In the genomic region with DNA sequence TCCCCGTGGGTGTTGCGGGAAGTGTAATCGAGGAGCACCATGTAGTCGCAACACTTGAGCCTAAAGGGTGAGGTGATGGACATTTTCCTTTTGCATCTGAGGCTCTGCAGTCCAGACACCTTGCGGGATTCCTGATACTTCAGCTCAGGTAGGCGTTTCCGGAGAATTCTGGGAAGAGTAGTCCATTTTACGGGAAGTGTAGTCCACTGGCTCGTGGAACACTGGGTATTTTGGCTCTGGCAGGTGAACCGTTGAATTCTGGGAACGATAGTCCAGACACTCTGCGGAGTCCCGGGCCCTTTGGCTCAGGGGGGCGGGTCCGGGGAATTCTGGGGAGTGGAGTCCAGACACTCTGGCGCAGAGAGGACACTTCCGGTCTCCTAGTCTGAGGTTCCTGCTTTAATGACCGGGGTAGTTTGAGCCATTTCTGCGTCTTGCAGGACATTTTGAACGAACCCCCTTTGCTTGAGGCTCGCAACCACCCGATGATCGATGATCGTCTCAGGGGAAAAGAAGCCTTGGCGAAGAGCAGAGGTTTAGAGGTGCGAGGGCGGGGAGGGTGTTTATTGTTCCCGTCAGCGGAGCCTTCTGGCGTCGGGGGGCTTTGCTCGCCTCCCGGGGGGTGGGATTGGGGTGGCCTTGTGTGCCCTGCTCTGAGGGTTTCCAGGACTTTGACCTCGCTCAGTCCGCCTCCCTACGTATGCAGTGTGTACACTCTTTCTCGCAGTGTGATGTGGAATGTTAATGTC, we compare ENCODE assay signal across 8 cellular contexts. TPM values are rescaled to one million over a fixed set of nuclear protein-coding genes. Genes with fewer than 3 reads are reported as not detected.
DNase-seq lines count a peak whose midpoint lies in the region; ATAC-seq and TF ChIP-seq lines count a peak whose summit lies in the region.

A gene (plus strand): TSS at position 383 of the 749 bp plus-strand sequence. CDS start 3,141 bp downstream, outside the sequence.

- H3K79me1 ChIP-seq in IMR-90 (ENCODE audit: low read depth in 1 of 2, low read length in 2 of 2) = peaks cover 5 to 16% of the 10 kb centered on the region in 2 experiments; a peak in 3 of 4 replicates

- peak within 1 kb of the TSS; percentile 73 for H3K27ac Mint-ChIP-seq in activated naive CD4-positive, alpha-beta T cell treated with anti-CD3 and anti-CD28 coated beads for 36 hours
- H3K27ac Mint-ChIP-seq in naive thymus-derived CD8-positive, alpha-beta T cell = peak within 1 kb of the TSS; percentile 67 to 94 (median 86)

- H3K18ac ChIP-seq in IMR-90 (ENCODE audit: low read depth, low read length) = peak within 1 kb of the TSS; percentile 62; the same call in 1 of the 2 replicates

- H2AK5ac ChIP-seq in IMR-90 (ENCODE audit: low read depth, low read length) = no peak within 1 kb of the TSS

- peak within 1 kb of the TSS; percentile 77 for H4K91ac ChIP-seq in IMR-90 (ENCODE audit: insufficient read depth, low read depth, low read length)

- no peaks in the 10 kb centered on the region for H4K20me1 ChIP-seq in IMR-90 (ENCODE audit: insufficient read depth, low read length)

- CTCF ChIA-PET in IMR-90 (lab: Yijun Ruan, JAX) = no interaction called here
- CTCF ChIA-PET in activated naive CD4-positive, alpha-beta T cell treated with anti-CD3 and anti-CD28 coated beads for 36 hours (lab: Charles Lee) = no interaction called here

- peak; percentile 69 for ATAC-seq in GM18868 (IDR thresholded peaks at IDR 0.05; ENCODE audit: unreplicated experiment)
- peak; percentile 100 for ATAC-seq in IMR-90 (ENCODE audit: low read depth)
- ATAC-seq in naive thymus-derived CD8-positive, alpha-beta T cell = peak; percentile 78 to 84
- ATAC-seq in HG02973 (IDR thresholded peaks at IDR 0.05; ENCODE audit: unreplicated experiment) = no peak

- no peaks in the 10 kb centered on the region for H3K27me3 Mint-ChIP-seq in activated naive CD4-positive, alpha-beta T cell treated with anti-CD3 and anti-CD28 coated beads for 36 hours (ENCODE audit: low read depth)
- peaks cover 0 to 12% (median 3%) of the 10 kb centered on the region in 5 donors for H3K27me3 Mint-ChIP-seq in naive thymus-derived CD8-positive, alpha-beta T cell

- H2BK15ac ChIP-seq in IMR-90 (ENCODE audit: low read depth, low read length) = no peak within 1 kb of the TSS

- peak within 1 kb of the TSS; percentile 99 for H3K14ac ChIP-seq in IMR-90 (replicated peaks; ENCODE audit: low read depth, low read length)

- TF ChIP-seq POLR2A in IMR-90 (IDR thresholded peaks at IDR 0.05; ENCODE audit: low read depth, low read length) = no peak

- peak within 1 kb of the TSS; percentile 91 for H3K4ac ChIP-seq in IMR-90 (ENCODE audit: low read depth, low read length)

- POLR2A ChIA-PET in IMR-90 (lab: Charles Lee; ENCODE audit: unreplicated experiment) = no interaction called here
- POLR2A ChIA-PET in naive thymus-derived CD8-positive, alpha-beta T cell (lab: Charles Lee) = interaction anchor here (1.1 to 1.5 kb wide), 5 partner anchors 21 to 160 kb away, joined by 3 to 6 read pairs (median 4); a partner anchor contains a TSS

- no peak within 1 kb of the TSS; the same call in 1 of the 2 replicates for H2BK20ac ChIP-seq in IMR-90 (ENCODE audit: low read depth, low read length)

- H3K4me3 Mint-ChIP-seq in activated naive CD4-positive, alpha-beta T cell treated with anti-CD3 and anti-CD28 coated beads for 36 hours = peak within 1 kb of the TSS; percentile 82
- peak within 1 kb of the TSS; percentile 91 to 99 (median 96) for H3K4me3 Mint-ChIP-seq in naive thymus-derived CD8-positive, alpha-beta T cell

- BruUV-seq in IMR-90 (replicated peaks; lab: Mats Ljungman, UMichigan) = no TSS peak

- no peak; the same call in 1 of the 2 replicates for TF ChIP-seq RAD21 in IMR-90 (IDR thresholded peaks at IDR 0.05; ENCODE audit: low read length)

- peaks cover 16% of the 10 kb centered on the region for H3K9me3 Mint-ChIP-seq in activated naive CD4-positive, alpha-beta T cell treated with anti-CD3 and anti-CD28 coated beads for 36 hours
- peaks cover 11 to 43% (median 24%) of the 10 kb centered on the region in 9 donors for H3K9me3 Mint-ChIP-seq in naive thymus-derived CD8-positive, alpha-beta T cell

- intact Hi-C loops in IMR-90 (cut with micrococcal nuclease) = no loop called here
- intact Hi-C loops in activated naive CD4-positive, alpha-beta T cell treated with anti-CD3 and anti-CD28 coated beads for 36 hours (cut with micrococcal nuclease) = loop anchor here (1.0 to 2.0 kb wide), 2 partner anchors 20 to 27 kb away; a partner anchor contains a TSS

- WGBS in IMR-90 (ENCODE audit: extremely low coverage in 2 of 2, insufficient read length in 1 of 2), 2 experiments = 0% methylated on average over 13 of the region's 37 CpGs; no CpG with 5 or more reads in 1 of the 2 experiments

- H4K5ac ChIP-seq in IMR-90 (ENCODE audit: low read depth, low read length) = peak within 1 kb of the TSS; percentile 97

- H2AFZ ChIP-seq in IMR-90 (replicated peaks; ENCODE audit: low read length, poor library complexity) = peak within 1 kb of the TSS; percentile 97

- dilution Hi-C loops in IMR-90 (cut with HindIII; ENCODE audit: low sequenced_read_pairs, unreplicated experiment) = no loop called here

- H2BK120ac ChIP-seq in IMR-90 (ENCODE audit: low read depth, low read length) = peak within 1 kb of the TSS; percentile 42; the same call in 1 of the 2 replicates

- H3K23ac ChIP-seq in IMR-90 (ENCODE audit: low read depth, low read length) = peak within 1 kb of the TSS; percentile 84; the same call in 1 of the 2 replicates

- H3K27ac ChIP-seq in IMR-90 (ENCODE audit: insufficient read depth, low read length) = peak within 1 kb of the TSS; percentile 77
- peak within 1 kb of the TSS; percentile 40; the same call in 1 of the 2 replicates for H3K27ac ChIP-seq in SJCRH30

- H3K9ac ChIP-seq in IMR-90 (ENCODE audit: low read depth, low read length) = peak within 1 kb of the TSS; percentile 92

- H3K4me1 ChIP-seq in IMR-90 (ENCODE audit: control insufficient read depth, insufficient read depth, low read length) = 0 out of 2 replicates have a peak, but pooled peaks cover 2% of the 10 kb centered on the region
- H3K4me1 ChIP-seq in SJCRH30 = no peaks in the 10 kb centered on the region

- H2BK5ac ChIP-seq in IMR-90 (ENCODE audit: low read depth, low read length, poor library complexity, severe bottlenecking) = peak within 1 kb of the TSS; percentile 46

- H3K27me3 ChIP-seq in IMR-90 (ENCODE audit: control insufficient read depth, insufficient read depth, low read length) (0 out of 2 replicates have a peak, but pooled peaks cover 2% of the 10 kb centered on the region), SJCRH30 (no peaks in the 10 kb centered on the region)

- H3K4me3 ChIP-seq in IMR-90 (ENCODE audit: insufficient read depth, low read depth, low read length) (peak within 1 kb of the TSS; percentile 70), SJCRH30 (peak within 1 kb of the TSS; percentile 72), fibroblast of villous mesenchyme (ENCODE audit: low read depth, low read length) (peak within 1 kb of the TSS; percentile 95)

- H3K9me1 ChIP-seq in IMR-90 (ENCODE audit: insufficient read depth, low read length) = peaks cover 6% of the 10 kb centered on the region

- peaks cover 24% of the 10 kb centered on the region for H3K36me3 Mint-ChIP-seq in activated naive CD4-positive, alpha-beta T cell treated with anti-CD3 and anti-CD28 coated beads for 36 hours (ENCODE audit: low read depth)
- H3K36me3 Mint-ChIP-seq in naive thymus-derived CD8-positive, alpha-beta T cell = peaks cover 28 to 42% (median 37%) of the 10 kb centered on the region in 3 donors

- DNase-seq in IMR-90 (peak; percentile 89), SJCRH30 (peak; percentile 94 to 96), fibroblast of villous mesenchyme (ENCODE audit: low read depth) (peak; percentile 91)
- peak; percentile 75 for DNase-seq in activated naive CD4-positive, alpha-beta T cell treated with anti-CD3 and anti-CD28 coated beads for 36 hours
- peak; percentile 34 to 70 (median 52) for DNase-seq in naive thymus-derived CD8-positive, alpha-beta T cell
- peak; percentile 1 to 75 (median 46) for DNase-seq in stimulated activated naive CD4-positive, alpha-beta T cell (lab: John Stamatoyannopoulos, UW)

- H3K36me3 ChIP-seq in IMR-90 (ENCODE audit: control insufficient read depth, insufficient read depth, low read length) = peaks cover 5% of the 10 kb centered on the region
- peaks cover 11% of the 10 kb centered on the region for H3K36me3 ChIP-seq in SJCRH30

- no peaks in the 10 kb centered on the region for H3K9me3 ChIP-seq in IMR-90 (ENCODE audit: control insufficient read depth, insufficient read depth, low read length)
- H3K9me3 ChIP-seq in SJCRH30 (replicated peaks) = peaks cover 8% of the 10 kb centered on the region; the same call in 1 of the 2 replicates

- H2AK9ac ChIP-seq in IMR-90 (replicated peaks; ENCODE audit: low read depth, low read length, poor library complexity) = peak within 1 kb of the TSS; percentile 73

- peaks cover 18% of the 10 kb centered on the region for H3K4me1 Mint-ChIP-seq in activated naive CD4-positive, alpha-beta T cell treated with anti-CD3 and anti-CD28 coated beads for 36 hours (ENCODE audit: low read depth)
- peaks cover 13 to 32% (median 22%) of the 10 kb centered on the region in 4 donors for H3K4me1 Mint-ChIP-seq in naive thymus-derived CD8-positive, alpha-beta T cell

- H4K8ac ChIP-seq in IMR-90 (ENCODE audit: low read depth in 2 of 2, low read length in 2 of 2) = peak within 1 kb of the TSS; percentile 76 to 99

- peak within 1 kb of the TSS; percentile 90 for H3K4me2 ChIP-seq in IMR-90 (ENCODE audit: low read depth, low read length)

- in situ Hi-C loops in IMR-90 (cut with MboI; ENCODE audit: low sequenced_read_pairs) = no loop called here

- no peak for TF ChIP-seq CTCF in IMR-90 (conservative IDR thresholded peaks at IDR 0.05; ENCODE audit: low read depth, low read length)
- no peak for TF ChIP-seq CTCF in fibroblast of villous mesenchyme (IDR thresholded peaks at IDR 0.05; ENCODE audit: insufficient read depth, low read depth, low read length)

- peak within 1 kb of the TSS; percentile 87 for H3K56ac ChIP-seq in IMR-90 (ENCODE audit: extremely low read depth, insufficient read depth, low read length)

TF ChIP-seq in IMR-90, 13 proteins besides CTCF, POLR2A, EP300 and RAD21 (continues in another document):
- TF ChIP-seq MAZ (IDR thresholded peaks at IDR 0.05; ENCODE audit: borderline replicate concordance, low read depth, low read length) = peak; percentile 39; the same call in 1 of the 2 replicates
- TF ChIP-seq NFE2L2 (IDR thresholded peaks at IDR 0.05; ENCODE audit: low read depth, low read length) = no peak
- TF ChIP-seq MXI1 (IDR thresholded peaks at IDR 0.05; ENCODE audit: borderline replicate concordance, low read depth, low read length) = 0 out of 2 replicates have a peak, but pooled peaks have one; percentile 28

RNA-seq across cellular contexts. Expression of the gene that starts here (rescaled TPM):
- 6.1 and 16.5 TPM in 2 replicates for total RNA-seq in IMR-90 (2012; rRNA removed)
- polyA plus RNA-seq in IMR-90 (2012; rRNA removed) = 2.1 and 2.3 TPM in 2 replicates
- 0.56 and 0.64 TPM in 2 replicates for polyA plus RNA-seq in IMR-90 (2012; cell fraction: cytosol; rRNA removed)
- polyA plus RNA-seq in IMR-90 (2012; cell fraction: nucleus; rRNA removed; ENCODE audit: low replicate concordance) = 1.1 and 5.6 TPM in 2 replicates
- 5.9 and 6.3 TPM in 2 replicates for total RNA-seq in SJCRH30 (2014; rRNA removed; shearing (Covaris generic))
- total RNA-seq in activated naive CD4-positive, alpha-beta T cell treated with anti-CD3 and anti-CD28 coated beads for 36 hours = under 1 TPM; 0.48 to 0.96 TPM
- total RNA-seq in fibroblast of villous mesenchyme = 4.5 and 5.6 TPM in 2 replicates
- 1 to 10 TPM; 7.6 to 9.7 TPM for total RNA-seq in naive thymus-derived CD8-positive, alpha-beta T cell
- 1 to 10 TPM; 3.2 to 4.0 (median 3.5) TPM for polyA plus RNA-seq in naive thymus-derived CD8-positive, alpha-beta T cell

Comparison
In these comparisons a context has a peak if more than half of its experiments do, and no peak if none do; other contexts are left out.
1. Peak in DNase-seq in activated naive CD4-positive, alpha-beta T cell treated with anti-CD3 and anti-CD28 coated beads for 36 hours; RNA of the gene not detected or under 1 TPM.